ENCODE assay signal across 16 cellular contexts in the genomic region with DNA sequence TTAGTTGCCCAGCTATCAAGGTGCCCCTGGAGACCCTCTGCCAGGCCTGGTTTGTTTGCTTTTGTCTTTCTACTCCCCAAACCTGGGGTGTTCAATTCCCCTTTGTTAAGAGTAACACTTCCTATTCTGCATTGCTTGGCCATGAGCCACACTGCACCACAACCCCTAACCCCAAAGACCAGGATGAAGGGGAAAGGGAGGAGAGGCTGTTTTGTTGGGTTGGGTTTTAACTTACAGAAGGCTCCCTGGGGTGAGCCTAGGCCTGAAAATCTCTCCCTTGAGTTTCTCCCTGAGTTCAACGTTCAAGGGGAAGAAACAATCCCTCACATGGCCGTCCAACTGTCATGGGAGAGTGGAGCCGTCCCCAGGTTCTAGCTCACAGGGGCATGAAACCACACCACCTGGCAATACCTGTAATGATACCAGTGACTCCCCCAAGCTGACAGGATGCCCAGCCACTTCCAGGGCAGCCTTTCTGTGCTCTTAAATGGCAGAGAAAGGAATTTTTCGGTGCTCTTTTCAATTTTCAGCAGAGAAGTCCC. TPM values are rescaled to one million over a fixed set of nuclear protein-coding genes. Genes with fewer than 3 reads are reported as not detected.
A peak's percentile ranks its signal among the peaks of the same experiment; 100 is the strongest.
DNase-seq lines count a peak whose midpoint lies in the region; TF ChIP-seq lines count a peak whose summit lies in the region.
"Had no signal": no experiment of that assay in that cellular context is flagged by ENCODE, and none has a peak within 500 bp of the region (broad histone marks: within the 10 kb centered on the region; RNA-seq: fewer than 3 reads in every experiment).

No MANE protein-coding gene starts in this region.

- H3K27ac ChIP-seq in stomach, result peak overlapping the region; percentile 55 to 87 (median 70)
- H3K27ac ChIP-seq: A549, heart left ventricle had no signal

- 29 to 54% (median 38%) methylated on average over 3 to 4 of the region's 4 CpGs for WGBS in stomach, 5 donors

- H3K9me3 ChIP-seq in endocrine pancreas (ENCODE audit: control insufficient read depth, low read length) (no peaks in the 10 kb centered on the region), stomach (no peaks in the 10 kb centered on the region)
- H3K9me3 ChIP-seq: A549, heart left ventricle, mucosa of descending colon had no signal

- H3K9me3 Mint-ChIP-seq in progenitor cell of endocrine pancreas (ENCODE audit: low read depth), result no peaks in the 10 kb centered on the region
- H3K9me3 Mint-ChIP-seq: activated naive CD8-positive, alpha-beta T cell treated with anti-CD3 and anti-CD28 coated beads, Interleukin-2, amount 50 U/mL, for 24 hours; T-helper 1 cell treated with Interleukin-12 subunit alpha and Interleukin-12 subunit beta and Interleukin-4 antibody, amounts not matched to agents 30 μg/mL and 1 μg/mL, for 36 hours had no signal

- intact Hi-C loops in stomach (cut with DNase I; ENCODE audit: low total_unique reads), result loop anchor here (10.0 kb wide), 1 partner anchor 50 kb away; no protein-coding TSS in a partner anchor

- TF ChIP-seq EP300 in stomach (IDR thresholded peaks at IDR 0.05), result no peak

- H3K27me3 ChIP-seq in endocrine pancreas (ENCODE audit: control insufficient read depth, insufficient read depth, low read length) (no peaks in the 10 kb centered on the region), stomach (peaks cover 0 to 22% (median 0%) of the 10 kb centered on the region in 3 donors)
- H3K27me3 ChIP-seq: heart left ventricle had no signal

- H3K27me3 Mint-ChIP-seq in progenitor cell of endocrine pancreas, result no peaks in the 10 kb centered on the region

- H3K36me3 Mint-ChIP-seq in progenitor cell of endocrine pancreas (ENCODE audit: insufficient read depth), result peaks cover 5% of the 10 kb centered on the region
- H3K36me3 Mint-ChIP-seq: activated CD8-positive, alpha-beta memory T cell treated with anti-CD3 and anti-CD28 coated beads, Interleukin-2, amount 10 ng/mL, durations not matched to agents 7 days and 5 days had no signal

- H3K27ac Mint-ChIP-seq in progenitor cell of endocrine pancreas, result no peak overlapping the region
- H3K27ac Mint-ChIP-seq: activated CD8-positive, alpha-beta memory T cell treated with anti-CD3 and anti-CD28 coated beads, Interleukin-2, amount 10 ng/mL, durations not matched to agents 7 days and 5 days; activated naive CD8-positive, alpha-beta T cell treated with anti-CD3 and anti-CD28 coated beads, Interleukin-2, amount 50 U/mL, for 24 hours; T-helper 1 cell treated with Interleukin-12 subunit alpha and Interleukin-12 subunit beta and Interleukin-4 antibody, amounts not matched to agents 30 μg/mL and 1 μg/mL, for 36 hours had no signal

- DNase-seq in NCI-H1417 (lab: John Stamatoyannopoulos, UW) (peak in 2 of 3 experiments; percentile 33 to 35), NCI-H1417 treated with DMSO at 0.1 percent for 48 hours (lab: John Stamatoyannopoulos, UW) (no peak), NCI-H2171 treated with DMSO at 0.1 percent for 48 hours (lab: John Stamatoyannopoulos, UW) (peak; percentile 63), stomach (no peak), foreskin fibroblast (no peak), progenitor cell of endocrine pancreas (ENCODE audit: low spot score, unreplicated experiment) (no peak)
- no peak for DNase-seq in stimulated activated CD4-positive, alpha-beta T cell treated with anti-CD3 and anti-CD28 coated beads, Interleukin-4, amount 100 ng/mL, for 24 hours
- DNase-seq: activated CD8-positive, alpha-beta memory T cell treated with anti-CD3 and anti-CD28 coated beads, Interleukin-2, amount 10 ng/mL, durations not matched to agents 7 days and 5 days; activated naive CD8-positive, alpha-beta T cell treated with anti-CD3 and anti-CD28 coated beads, Interleukin-2, amount 50 U/mL, for 24 hours; effector memory CD4-positive, alpha-beta T cell; heart left ventricle; NCI-H526 treated with DMSO at 0.1 percent for 48 hours had no signal

- TF ChIP-seq POLR2A in stomach (IDR thresholded peaks at IDR 0.05), result no peak

- no peak for TF ChIP-seq CTCF in stomach (IDR thresholded peaks at IDR 0.05)
- no peak for TF ChIP-seq CTCF in foreskin fibroblast (IDR thresholded peaks at IDR 0.05; ENCODE audit: low read depth, low read length)
- TF ChIP-seq CTCF in progenitor cell of endocrine pancreas (IDR thresholded peaks at IDR 0.05; ENCODE audit: unreplicated experiment), result no peak

- H3K36me3 ChIP-seq in endocrine pancreas (ENCODE audit: control insufficient read depth, insufficient read depth, low read length) (no peaks in the 10 kb centered on the region), stomach (peaks cover 0 to 8% (median 0%) of the 10 kb centered on the region in 4 donors)
- H3K36me3 ChIP-seq: heart left ventricle had no signal

- H3K4me3 Mint-ChIP-seq in progenitor cell of endocrine pancreas (ENCODE audit: low read depth), result no peak overlapping the region
- H3K4me3 Mint-ChIP-seq: activated CD8-positive, alpha-beta memory T cell treated with anti-CD3 and anti-CD28 coated beads, Interleukin-2, amount 10 ng/mL, durations not matched to agents 7 days and 5 days; activated naive CD8-positive, alpha-beta T cell treated with anti-CD3 and anti-CD28 coated beads, Interleukin-2, amount 50 U/mL, for 24 hours; T-helper 1 cell treated with Interleukin-12 subunit alpha and Interleukin-12 subunit beta and Interleukin-4 antibody, amounts not matched to agents 30 μg/mL and 1 μg/mL, for 36 hours had no signal

- no peak overlapping the region for H3K9ac ChIP-seq in endocrine pancreas (ENCODE audit: control insufficient read depth, insufficient read depth, low read length)

- H3K4me1 ChIP-seq in endocrine pancreas (ENCODE audit: control insufficient read depth, insufficient read depth, low read length) (no peaks in the 10 kb centered on the region), stomach (peaks cover 28 to 95% (median 50%) of the 10 kb centered on the region in 4 donors)

- H3K4me3 ChIP-seq in endocrine pancreas (ENCODE audit: control insufficient read depth, insufficient read depth, low read length), result peak overlapping the region; percentile 25
- H3K4me3 ChIP-seq in stomach, result no peak overlapping the region
- no peak overlapping the region for H3K4me3 ChIP-seq in foreskin fibroblast (ENCODE audit: low read depth in 1 of 2, low read length in 2 of 2)
- H3K4me3 ChIP-seq: A549, heart left ventricle, mucosa of descending colon had no signal

- H3K4me1 Mint-ChIP-seq in progenitor cell of endocrine pancreas (ENCODE audit: low read depth), result peaks cover 17% of the 10 kb centered on the region
- H3K4me1 Mint-ChIP-seq: activated CD8-positive, alpha-beta memory T cell treated with anti-CD3 and anti-CD28 coated beads, Interleukin-2, amount 10 ng/mL, durations not matched to agents 7 days and 5 days had no signal

RNA-seq across cellular contexts. Expression of a gene that starts 15.0 kb away (rescaled TPM):
- total RNA-seq in stomach (10 to 100 TPM in 3 of 5 donors, 1 to 10 TPM in 2; 4.5 to 30.1 (median 21.4) TPM), progenitor cell of endocrine pancreas (8.4 and 8.6 TPM in 2 replicates)
- 1 to 10 TPM; 1.6 to 8.2 (median 3.8) TPM for polyA plus RNA-seq in stomach
- total RNA-seq: activated CD8-positive, alpha-beta memory T cell treated with anti-CD3 and anti-CD28 coated beads, Interleukin-2, amount 10 ng/mL, durations not matched to agents 7 days and 5 days had no signal

RNA-seq across cellular contexts. Expression of a gene that starts 33.5 kb away (rescaled TPM):
- total RNA-seq in stomach (10 to 100 TPM in 4 of 5 donors, 1 to 10 TPM in 1; 8.0 to 38.7 (median 18.1) TPM), progenitor cell of endocrine pancreas (25.7 and 30.2 TPM in 2 replicates)
- 1 to 10 TPM; 3.5 to 4.1 (median 4.0) TPM for polyA plus RNA-seq in stomach

Comparison
In these comparisons a context has a peak if more than half of its experiments do, and no peak if none do; other contexts are left out.
1. DNase-seq: peak in NCI-H1417 (2 of 3) and NCI-H2171 treated with DMSO at 0.1 percent for 48 hours (single experiment); none in NCI-H1417 treated with DMSO at 0.1 percent for 48 hours (single experiment), stomach (single experiment), foreskin fibroblast (0 of 2), progenitor cell of endocrine pancreas (single experiment) and stimulated activated CD4-positive, alpha-beta T cell treated with anti-CD3 and anti-CD28 coated beads, Interleukin-4, amount 100 ng/mL, for 24 hours (single experiment).